In genomic region chr20:44745560-44746366, GRCh38 we compare ENCODE assay signal across 9 cellular contexts. TPM values are rescaled to one million over a fixed set of nuclear protein-coding genes. Genes with fewer than 3 reads are reported as not detected.
DNase-seq lines count a peak whose midpoint lies in the region; ATAC-seq and TF ChIP-seq lines count a peak whose summit lies in the region.
"Had no signal": no experiment of that assay in that cellular context is flagged by ENCODE, and none has a peak within 500 bp of the region (broad histone marks: within the 10 kb centered on the region; RNA-seq: fewer than 3 reads in every experiment).

Gene KCNK15 (plus strand): TSS chr20:44745865. CDS start chr20:44745911, 46 bp downstream.

- no peaks in the 10 kb centered on the region for H4K20me1 ChIP-seq in DOHH2 (ENCODE audit: control insufficient read depth, insufficient read depth, low read depth, low read length)
- no peaks in the 10 kb centered on the region for H4K20me1 ChIP-seq in SU-DHL-6 (ENCODE audit: low read depth, low read length)

- H3K9me3 ChIP-seq in DOHH2 (ENCODE audit: control insufficient read depth, insufficient read depth, low read length) (no peaks in the 10 kb centered on the region), SU-DHL-6 (ENCODE audit: insufficient read depth, low read length) (no peaks in the 10 kb centered on the region)
- H3K9me3 ChIP-seq: neutrophil had no signal

- TF ChIP-seq CTCF in DOHH2 (IDR thresholded peaks at IDR 0.05; ENCODE audit: low read depth, low read length, poor library complexity, severe bottlenecking) (no peak), SU-DHL-6 (IDR thresholded peaks at IDR 0.05; ENCODE audit: insufficient read depth, low read length, poor library complexity, severe bottlenecking) (no peak), brain (conservative IDR thresholded peaks at IDR 0.05) (no peak)

- ATAC-seq in left colon (peak; percentile 71), GM18511 (IDR thresholded peaks at IDR 0.05; ENCODE audit: unreplicated experiment) (no peak)

- no peaks in the 10 kb centered on the region for H3K36me3 Mint-ChIP-seq in brain

- H3K9me3 Mint-ChIP-seq in brain = no peaks in the 10 kb centered on the region

- H3K27ac Mint-ChIP-seq in brain = peak within 1 kb of the TSS in 3 of 5 experiments; percentile 2 to 65 (median 58)

- H3K79me2 ChIP-seq in DOHH2 (ENCODE audit: control insufficient read depth, low read length) (no peaks in the 10 kb centered on the region), SU-DHL-6 (ENCODE audit: insufficient read depth, low read length) (no peaks in the 10 kb centered on the region)

- H3F3A ChIP-seq in DOHH2 (ENCODE audit: control insufficient read depth, insufficient read depth) = no peaks in the 10 kb centered on the region
- H3F3A ChIP-seq in SU-DHL-6 (ENCODE audit: insufficient read depth) = no peaks in the 10 kb centered on the region

- no peak within 1 kb of the TSS for H2AFZ ChIP-seq in SU-DHL-6 (ENCODE audit: low read depth, low read length, severe bottlenecking)

- no peaks in the 10 kb centered on the region for H3K9me2 ChIP-seq in DOHH2 (replicated peaks; ENCODE audit: control insufficient read depth, low read length)
- H3K9me2 ChIP-seq in SU-DHL-6 (replicated peaks; ENCODE audit: insufficient read depth, low read length) = no peaks in the 10 kb centered on the region

- peak in 1 of 2 donors; percentile 35 for DNase-seq in left colon
- peak; percentile 60 to 72 for DNase-seq in stimulated activated CD4-positive, alpha-beta T cell treated with anti-CD3 and anti-CD28 coated beads, Interleukin-4, amount 100 ng/mL, for 4 hours
- no peak for DNase-seq in NCI-H1092 (lab: John Stamatoyannopoulos, UW)
- DNase-seq in NCI-H446 treated with DMSO at 0.1 percent for 48 hours (lab: John Stamatoyannopoulos, UW) = no peak

- H3K4me3 Mint-ChIP-seq in brain = peak within 1 kb of the TSS; percentile 73 to 81 (median 76)

- H3K4me1 ChIP-seq in DOHH2 (ENCODE audit: control insufficient read depth, low read length) = peaks cover 8% of the 10 kb centered on the region; the same call in 1 of the 2 replicates

- H3K4me3 ChIP-seq in DOHH2 (ENCODE audit: low read length) (peak within 1 kb of the TSS; percentile 48), SU-DHL-6 (ENCODE audit: insufficient read depth, low read length, poor library complexity, severe bottlenecking) (no peak within 1 kb of the TSS)

- H3K4me1 Mint-ChIP-seq in brain = peaks cover 45% of the 10 kb centered on the region

- no peaks in the 10 kb centered on the region for H3K36me3 ChIP-seq in DOHH2 (ENCODE audit: control insufficient read depth, low read length)
- no peaks in the 10 kb centered on the region for H3K36me3 ChIP-seq in SU-DHL-6 (ENCODE audit: low read length)
- H3K36me3 ChIP-seq: neutrophil had no signal

- H3K4me2 ChIP-seq in DOHH2 (ENCODE audit: low read length) (peak within 1 kb of the TSS; percentile 49), SU-DHL-6 (ENCODE audit: low read depth, low read length, poor library complexity, severe bottlenecking) (peak within 1 kb of the TSS; percentile 35)

- intact Hi-C loops in left colon (cut with DNase I, micrococcal nuclease) = loop anchor here in 1 of 2 donors (5.0 kb wide), 1 partner anchor 122 kb away; no protein-coding TSS in a partner anchor

- peaks cover 65% of the 10 kb centered on the region for H3K27me3 Mint-ChIP-seq in brain

- H3K27me3 ChIP-seq in DOHH2 (ENCODE audit: control insufficient read depth, low read length) (peaks cover 21% of the 10 kb centered on the region), SU-DHL-6 (ENCODE audit: low read length) (no peaks in the 10 kb centered on the region)

- no peak within 1 kb of the TSS for H3K9ac ChIP-seq in SU-DHL-6 (ENCODE audit: low read length)

- H3K27ac ChIP-seq in DOHH2 (ENCODE audit: low read depth, low read length) (no peak within 1 kb of the TSS), SU-DHL-6 (ENCODE audit: low read depth, low read length) (no peak within 1 kb of the TSS)
- H3K27ac ChIP-seq: neutrophil had no signal

RNA-seq across cellular contexts. Expression of gene KCNK15, which starts in this region (rescaled TPM):
- 0.12 TPM for polyA plus RNA-seq in brain (ENCODE audit: insufficient read depth, low read depth, low replicate concordance)
- total RNA-seq in left colon = under 1 TPM; 0.25 to 0.40 TPM

Comparison
In these comparisons a context has a peak if more than half of its experiments do, and no peak if none do; other contexts are left out.
1. Peak in ATAC-seq in left colon; RNA of the gene not detected or under 1 TPM.
2. DNase-seq: peak in stimulated activated CD4-positive, alpha-beta T cell treated with anti-CD3 and anti-CD28 coated beads, Interleukin-4, amount 100 ng/mL, for 4 hours (2 of 2); none in NCI-H1092 (single experiment) and NCI-H446 treated with DMSO at 0.1 percent for 48 hours (single experiment).